In genomic region chr12:131217024-131217586, GRCh38 we compare ENCODE assay signal across 2 cellular contexts.
TF ChIP-seq lines count a peak whose summit lies in the region.

No MANE protein-coding gene starts in this region.

TF ChIP-seq in HepG2, 621 proteins besides CTCF, POLR2A, EP300 and RAD21:
- TF ChIP-seq KMT2B (CRISPR knock-in tag; IDR thresholded peaks at IDR 0.05) (no peak), ZFP41 (CRISPR knock-in tag; IDR thresholded peaks at IDR 0.05; ENCODE audit: borderline replicate concordance) (no peak), TOPORS (CRISPR knock-in tag; IDR thresholded peaks at IDR 0.05) (no peak), GLMP (CRISPR knock-in tag; IDR thresholded peaks at IDR 0.05; ENCODE audit: borderline replicate concordance) (no peak), ZNF710 (CRISPR knock-in tag; IDR thresholded peaks at IDR 0.05; ENCODE audit: borderline replicate concordance) (no peak), TBX3 (IDR thresholded peaks at IDR 0.05; ENCODE audit: borderline replicate concordance) (no peak), RNF2 (conservative IDR thresholded peaks at IDR 0.05; ENCODE audit: low read depth) (no peak), FOXP1 (IDR thresholded peaks at IDR 0.05) (no peak), FOXP1 (CRISPR knock-in tag; IDR thresholded peaks at IDR 0.05) (no peak), JUND (CRISPR knock-in tag; IDR thresholded peaks at IDR 0.05) (no peak), IRF1 (CRISPR knock-in tag; IDR thresholded peaks at IDR 0.05; ENCODE audit: low read depth) (no peak), ZNF615 (CRISPR knock-in tag; IDR thresholded peaks at IDR 0.05; ENCODE audit: borderline replicate concordance) (no peak)
- TF ChIP-seq, protein P1, sequence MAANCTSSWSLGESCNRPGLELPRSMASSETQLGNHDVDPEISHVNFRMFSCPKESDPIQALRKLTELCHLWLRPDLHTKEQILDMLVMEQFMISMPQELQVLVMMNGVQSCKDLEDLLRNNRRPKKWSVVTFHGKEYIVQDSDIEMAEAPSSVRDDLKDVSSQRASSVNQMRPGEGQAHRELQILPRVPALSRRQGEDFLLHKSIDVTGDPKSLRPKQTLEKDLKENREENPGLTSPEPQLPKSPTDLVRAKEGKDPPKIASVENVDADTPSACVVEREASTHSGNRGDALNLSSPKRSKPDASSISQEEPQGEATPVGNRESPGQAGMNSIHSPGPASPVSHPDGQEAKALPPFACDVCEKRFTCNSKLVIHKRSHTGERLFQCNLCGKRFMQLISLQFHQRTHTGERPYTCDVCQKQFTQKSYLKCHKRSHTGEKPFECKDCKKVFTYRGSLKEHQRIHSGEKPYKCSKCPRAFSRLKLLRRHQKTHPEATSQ (CRISPR knock-in tag; IDR thresholded peaks at IDR 0.05; ENCODE audit: borderline replicate concordance): no peak
TF ChIP-seq in HepG2: peak in this region for 0.

TF ChIP-seq in GM12878, 131 proteins besides CTCF, POLR2A, EP300 and RAD21:
- TF ChIP-seq GATAD2B (conservative IDR thresholded peaks at IDR 0.05; ENCODE audit: low read depth): 0 out of 2 replicates have a peak, but pooled peaks have one; percentile 25
- no peak for TF ChIP-seq SMAD5 (IDR thresholded peaks at IDR 0.05; ENCODE audit: low read depth)
